8 cellular contexts compared by ENCODE assay signal in genomic region chr3:197030379-197031314, GRCh38. TPM values are rescaled to one million over a fixed set of nuclear protein-coding genes. Genes with fewer than 3 reads are reported as not detected.
DNase-seq lines count a peak whose midpoint lies in the region; ATAC-seq lines count a peak whose summit lies in the region.

No MANE protein-coding gene starts in this region.

- no peak overlapping the region for H3K4me3 ChIP-seq in CD4-positive, CD25-positive, alpha-beta regulatory T cell (ENCODE audit: low read depth, low read length)

- no peaks in the 10 kb centered on the region for H3K36me3 Mint-ChIP-seq in CD4-positive, CD25-positive, alpha-beta regulatory T cell
- no peaks in the 10 kb centered on the region for H3K36me3 Mint-ChIP-seq in naive thymus-derived CD8-positive, alpha-beta T cell

- POLR2A ChIA-PET in naive thymus-derived CD8-positive, alpha-beta T cell (lab: Charles Lee), result interaction anchor here (0.5 kb wide), 1 partner anchor 185 kb away, joined by 3 read pairs; no protein-coding TSS in a partner anchor

- H3K27ac ChIP-seq in CD4-positive, CD25-positive, alpha-beta regulatory T cell (ENCODE audit: insufficient read depth, low read length, poor library complexity, severe bottlenecking), result no peak overlapping the region
- H3K27ac ChIP-seq in epithelial cell of prostate, result peak overlapping the region; percentile 64

- peak overlapping the region; percentile 39 to 81 (median 42) for H3K4me3 Mint-ChIP-seq in CD4-positive, CD25-positive, alpha-beta regulatory T cell
- peak overlapping the region in 8 of 10 donors; percentile 9 to 80 (median 46) for H3K4me3 Mint-ChIP-seq in naive thymus-derived CD8-positive, alpha-beta T cell

- H3K9me3 Mint-ChIP-seq in CD4-positive, CD25-positive, alpha-beta regulatory T cell, result no peaks in the 10 kb centered on the region
- H3K9me3 Mint-ChIP-seq in naive thymus-derived CD8-positive, alpha-beta T cell, result no peaks in the 10 kb centered on the region

- H3K4me1 Mint-ChIP-seq in CD4-positive, CD25-positive, alpha-beta regulatory T cell, result peaks cover 0 to 14% (median 2%) of the 10 kb centered on the region in 4 donors
- peaks cover 0 to 14% (median 9%) of the 10 kb centered on the region in 4 donors for H3K4me1 Mint-ChIP-seq in naive thymus-derived CD8-positive, alpha-beta T cell

- no peaks in the 10 kb centered on the region for H3K36me3 ChIP-seq in CD4-positive, CD25-positive, alpha-beta regulatory T cell (ENCODE audit: control insufficient read depth, insufficient read depth, low read length)

- H3K9me3 ChIP-seq in CD4-positive, CD25-positive, alpha-beta regulatory T cell (ENCODE audit: control insufficient read depth in 2 of 2, low read length in 2 of 2), result no peaks in the 10 kb centered on the region

- DNase-seq in CD4-positive, CD25-positive, alpha-beta regulatory T cell, result no peak
- DNase-seq in NCI-H226 (peak; percentile 46), epithelial cell of prostate (ENCODE audit: low read depth, low spot score) (no peak), epidermal melanocyte (ENCODE audit: insufficient read length, low spot score) (no peak)
- no peak for DNase-seq in naive thymus-derived CD8-positive, alpha-beta T cell
- DNase-seq in activated CD4-positive, alpha-beta T cell treated with anti-CD3 and anti-CD28 coated beads, Interleukin-2, amount 50 U/mL, for 4 hours, result no peak

- H3K27me3 Mint-ChIP-seq in CD4-positive, CD25-positive, alpha-beta regulatory T cell, result peaks cover 8% of the 10 kb centered on the region
- peaks cover 0 to 9% (median 0%) of the 10 kb centered on the region in 5 donors for H3K27me3 Mint-ChIP-seq in naive thymus-derived CD8-positive, alpha-beta T cell

- no peaks in the 10 kb centered on the region for H3K27me3 ChIP-seq in CD4-positive, CD25-positive, alpha-beta regulatory T cell (ENCODE audit: control insufficient read depth, insufficient read depth, low read length)

- peaks cover 14% of the 10 kb centered on the region for H3K4me1 ChIP-seq in CD4-positive, CD25-positive, alpha-beta regulatory T cell (ENCODE audit: control insufficient read depth, insufficient read depth, low read length, poor library complexity, severe bottlenecking)

- no peak overlapping the region for H3K27ac Mint-ChIP-seq in CD4-positive, CD25-positive, alpha-beta regulatory T cell
- peak overlapping the region in 2 of 10 donors; percentile 56 to 79 for H3K27ac Mint-ChIP-seq in naive thymus-derived CD8-positive, alpha-beta T cell

- ATAC-seq in CD4-positive, CD25-positive, alpha-beta regulatory T cell (ENCODE audit: low read depth in 2 of 2), result no peak
- no peak for ATAC-seq in naive thymus-derived CD8-positive, alpha-beta T cell
- ATAC-seq in GM19455 (IDR thresholded peaks at IDR 0.05; ENCODE audit: unreplicated experiment) (no peak), HG02870 (IDR thresholded peaks at IDR 0.05; ENCODE audit: unreplicated experiment) (no peak)

RNA-seq across cellular contexts. Expression of gene MELTF, which starts 1.0 kb away (rescaled TPM):
- total RNA-seq in CD4-positive, CD25-positive, alpha-beta regulatory T cell, result 1.4 TPM
- polyA plus RNA-seq in CD4-positive, CD25-positive, alpha-beta regulatory T cell, result under 1 TPM; 0.10 to 0.84 (median 0.35) TPM
- total RNA-seq in naive thymus-derived CD8-positive, alpha-beta T cell, result 1 to 10 TPM in 1 of 2 experiments, under 1 TPM in 1; 0.36 to 1.2 TPM
- under 1 TPM in 1 of 3 donors, not detected in 2; 0.12 TPM for polyA plus RNA-seq in naive thymus-derived CD8-positive, alpha-beta T cell
